Comparison of ENCODE assay signal across 8 cellular contexts in genomic region chr11:75562048-75562835, GRCh38.
A peak's percentile ranks its signal among the peaks of the same experiment; 100 is the strongest.
DNase-seq lines count a peak whose midpoint lies in the region; ATAC-seq and TF ChIP-seq lines count a peak whose summit lies in the region.

TSS of gene SERPINH1 (plus strand) at chr11:75562253. CDS start at chr11:75566350, 4,097 bp downstream.

- peak within 1 kb of the TSS; percentile 77 to 94 (median 88) for H3K4me3 ChIP-seq in BLaER1 treated with 17β-estradiol and CSF1 and Interleukin-3, amounts not matched to agents 10 nM and 100 nM
- H3K4me3 ChIP-seq in OCI-LY3 (ENCODE audit: low read length) (peak within 1 kb of the TSS; percentile 85), epithelial cell of esophagus (ENCODE audit: low read length) (peak within 1 kb of the TSS; percentile 79)

- H3K9ac ChIP-seq in BLaER1 treated with 17β-estradiol and CSF1 and Interleukin-3, amounts not matched to agents 10 nM and 100 nM = peak within 1 kb of the TSS; percentile 82 to 94 (median 92)
- peak within 1 kb of the TSS; percentile 92 for H3K9ac ChIP-seq in OCI-LY3 (ENCODE audit: low read length)

- no peak for TF ChIP-seq CTCF in OCI-LY3 (IDR thresholded peaks at IDR 0.05; ENCODE audit: low read depth, low read length)
- TF ChIP-seq CTCF in epithelial cell of esophagus (IDR thresholded peaks at IDR 0.05; ENCODE audit: insufficient read depth, low read depth, low read length, missing control alignments) = no peak

- H3K9me3 ChIP-seq in BLaER1 treated with 17β-estradiol and CSF1 and Interleukin-3, amounts not matched to agents 10 nM and 100 nM (replicated peaks in 1 of 11) = no peaks in the 10 kb centered on the region
- no peaks in the 10 kb centered on the region for H3K9me3 ChIP-seq in OCI-LY3 (ENCODE audit: insufficient read depth, low read length)

- peak within 1 kb of the TSS; percentile 80 for H2AFZ ChIP-seq in OCI-LY3 (ENCODE audit: low read depth, low read length)

- peaks cover 36 to 60% (median 46%) of the 10 kb centered on the region in 10 experiments for H3K4me1 ChIP-seq in BLaER1 treated with 17β-estradiol and CSF1 and Interleukin-3, amounts not matched to agents 10 nM and 100 nM
- peaks cover 15% of the 10 kb centered on the region for H3K4me1 ChIP-seq in OCI-LY3 (ENCODE audit: low read length)

- peak; percentile 80 for DNase-seq in HK-2 (ENCODE audit: unreplicated experiment)
- DNase-seq in activated T-cell treated with anti-CD3 and anti-CD28 coated beads for 24 hours (ENCODE audit: low read depth) = peak; percentile 70
- peak; percentile 82 for DNase-seq in epithelial cell of esophagus (ENCODE audit: low read depth)
- DNase-seq in middle frontal gyrus (ENCODE audit: extremely low spot score, low spot score) = peak; percentile 18
- DNase-seq in stimulated activated CD8-positive, alpha-beta memory T cell treated with anti-CD3 and anti-CD28 coated beads, Interleukin-4, amount 100 ng/mL, for 4 hours (ENCODE audit: low read depth in 2 of 2, low spot score in 1 of 2) = peak; percentile 10 to 26

- H3K79me2 ChIP-seq in OCI-LY3 (ENCODE audit: low read length) = peaks cover 13% of the 10 kb centered on the region

- H3K4me2 ChIP-seq in BLaER1 treated with 17β-estradiol and CSF1 and Interleukin-3, amounts not matched to agents 10 nM and 100 nM = peak within 1 kb of the TSS; percentile 90 to 98 (median 93)
- H3K4me2 ChIP-seq in OCI-LY3 (ENCODE audit: low read length) = peak within 1 kb of the TSS; percentile 93

- no peaks in the 10 kb centered on the region for H3K27me3 ChIP-seq in BLaER1 treated with 17β-estradiol and CSF1 and Interleukin-3, amounts not matched to agents 10 nM and 100 nM
- peaks cover 4% of the 10 kb centered on the region for H3K27me3 ChIP-seq in OCI-LY3 (ENCODE audit: low read depth, low read length)

- peak within 1 kb of the TSS; percentile 80 to 98 (median 92) for H3K27ac ChIP-seq in BLaER1 treated with 17β-estradiol and CSF1 and Interleukin-3, amounts not matched to agents 10 nM and 100 nM
- H3K27ac ChIP-seq in OCI-LY3 (ENCODE audit: low read length) = peak within 1 kb of the TSS; percentile 52

- H4K20me1 ChIP-seq in BLaER1 treated with 17β-estradiol and CSF1 and Interleukin-3, amounts not matched to agents 10 nM and 100 nM = peaks cover 0 to 29% (median 18%) of the 10 kb centered on the region in 11 experiments; a peak in 10 of 22 replicates
- no peaks in the 10 kb centered on the region for H4K20me1 ChIP-seq in OCI-LY3 (ENCODE audit: insufficient read depth, low read length)

- peak; percentile 71 for ATAC-seq in GM19438 (IDR thresholded peaks at IDR 0.05; ENCODE audit: low read depth, unreplicated experiment)

- H3K36me3 ChIP-seq in BLaER1 treated with 17β-estradiol and CSF1 and Interleukin-3, amounts not matched to agents 10 nM and 100 nM = peaks cover 11 to 27% (median 17%) of the 10 kb centered on the region in 11 experiments
- peaks cover 4% of the 10 kb centered on the region for H3K36me3 ChIP-seq in OCI-LY3 (replicated peaks; ENCODE audit: low read depth, low read length)

Comparison
In these comparisons a context has a peak if more than half of its experiments do, and no peak if none do; other contexts are left out.
1. Peak in every context shown above with its lines: DNase-seq, ATAC-seq, H3K4me3 ChIP-seq and H3K27ac ChIP-seq.
2. DNase-seq: peak in every context shown above with its lines; median percentile 82 in epithelial cell of esophagus; 80 in HK-2; 70 in activated T-cell treated with anti-CD3 and anti-CD28 coated beads for 24 hours; 18 in middle frontal gyrus; 18 in stimulated activated CD8-positive, alpha-beta memory T cell treated with anti-CD3 and anti-CD28 coated beads, Interleukin-4, amount 100 ng/mL, for 4 hours.